17 cellular contexts compared by ENCODE assay signal in genomic region chr1:245588250-245588649, GRCh38.
"Had no signal": no experiment of that assay in that cellular context is flagged by ENCODE, and none has a peak within 500 bp of the region (broad histone marks: within the 10 kb centered on the region; RNA-seq: fewer than 3 reads in every experiment).

No MANE protein-coding gene starts in this region.

- H3K36me3 Mint-ChIP-seq: activated naive CD4-positive, alpha-beta T cell treated with anti-CD3 and anti-CD28 coated beads, Interleukin-2, amount 50 U/mL, for 72 hours; memory B cell; WTC11 had no signal

- H3K4me3 Mint-ChIP-seq: central memory CD8-positive, alpha-beta T cell; memory B cell; T-helper 1 cell treated with Interleukin-12 subunit alpha and Interleukin-12 subunit beta and Interleukin-4 antibody, amounts not matched to agents 30 μg/mL and 1 μg/mL, for 36 hours; WTC11 had no signal

- H3K9me3 Mint-ChIP-seq: activated naive CD4-positive, alpha-beta T cell treated with anti-CD3 and anti-CD28 coated beads, Interleukin-2, amount 50 U/mL, for 72 hours; central memory CD8-positive, alpha-beta T cell; memory B cell; T-helper 1 cell treated with Interleukin-12 subunit alpha and Interleukin-12 subunit beta and Interleukin-4 antibody, amounts not matched to agents 30 μg/mL and 1 μg/mL, for 36 hours had no signal

- H3K4me3 ChIP-seq: adrenal gland, ascending aorta, esophagus squamous epithelium, gastrocnemius medialis, mucosa of descending colon, spleen, thoracic aorta had no signal

- H3K36me3 ChIP-seq: adrenal gland, ascending aorta, esophagus squamous epithelium, gastrocnemius medialis, spleen, thoracic aorta had no signal

- ATAC-seq: activated naive CD4-positive, alpha-beta T cell treated with anti-CD3 and anti-CD28 coated beads, Interleukin-2, amount 50 U/mL, for 72 hours; gastrocnemius medialis; left cardiac atrium; mucosa of descending colon; WTC11 had no signal

- H3K4me1 ChIP-seq: adrenal gland, ascending aorta, esophagus squamous epithelium, gastrocnemius medialis, spleen had no signal

- H3K27ac ChIP-seq: adrenal gland, ascending aorta, esophagus squamous epithelium, gastrocnemius medialis, spleen, thoracic aorta had no signal

- H3K27me3 ChIP-seq: adrenal gland, ascending aorta, esophagus squamous epithelium, gastrocnemius medialis, spleen had no signal

- H3K27ac Mint-ChIP-seq: activated naive CD4-positive, alpha-beta T cell treated with anti-CD3 and anti-CD28 coated beads, Interleukin-2, amount 50 U/mL, for 72 hours; memory B cell; T-helper 1 cell treated with Interleukin-12 subunit alpha and Interleukin-12 subunit beta and Interleukin-4 antibody, amounts not matched to agents 30 μg/mL and 1 μg/mL, for 36 hours; WTC11 had no signal

- DNase-seq: activated T-cell treated with anti-CD3 and anti-CD28 coated beads, Interleukin-2, amount 50 U/mL, for 1 hour; esophagus squamous epithelium; gastrocnemius medialis; left cardiac atrium; mucosa of descending colon; spleen; stimulated activated CD4-positive, alpha-beta T cell treated with anti-CD3 and anti-CD28 coated beads, Interleukin-4, amount 100 ng/mL, for 24 hours; stimulated activated naive CD4-positive, alpha-beta T cell treated with Interleukin-2 at 50 U/mL for 16 hours; T1000 had no signal

- H3K4me1 Mint-ChIP-seq: central memory CD8-positive, alpha-beta T cell; memory B cell had no signal

- H3K9me3 ChIP-seq: adrenal gland, ascending aorta, esophagus squamous epithelium, gastrocnemius medialis, mucosa of descending colon, spleen, thoracic aorta had no signal
